8 cellular contexts compared by ENCODE assay signal in the genomic region with DNA sequence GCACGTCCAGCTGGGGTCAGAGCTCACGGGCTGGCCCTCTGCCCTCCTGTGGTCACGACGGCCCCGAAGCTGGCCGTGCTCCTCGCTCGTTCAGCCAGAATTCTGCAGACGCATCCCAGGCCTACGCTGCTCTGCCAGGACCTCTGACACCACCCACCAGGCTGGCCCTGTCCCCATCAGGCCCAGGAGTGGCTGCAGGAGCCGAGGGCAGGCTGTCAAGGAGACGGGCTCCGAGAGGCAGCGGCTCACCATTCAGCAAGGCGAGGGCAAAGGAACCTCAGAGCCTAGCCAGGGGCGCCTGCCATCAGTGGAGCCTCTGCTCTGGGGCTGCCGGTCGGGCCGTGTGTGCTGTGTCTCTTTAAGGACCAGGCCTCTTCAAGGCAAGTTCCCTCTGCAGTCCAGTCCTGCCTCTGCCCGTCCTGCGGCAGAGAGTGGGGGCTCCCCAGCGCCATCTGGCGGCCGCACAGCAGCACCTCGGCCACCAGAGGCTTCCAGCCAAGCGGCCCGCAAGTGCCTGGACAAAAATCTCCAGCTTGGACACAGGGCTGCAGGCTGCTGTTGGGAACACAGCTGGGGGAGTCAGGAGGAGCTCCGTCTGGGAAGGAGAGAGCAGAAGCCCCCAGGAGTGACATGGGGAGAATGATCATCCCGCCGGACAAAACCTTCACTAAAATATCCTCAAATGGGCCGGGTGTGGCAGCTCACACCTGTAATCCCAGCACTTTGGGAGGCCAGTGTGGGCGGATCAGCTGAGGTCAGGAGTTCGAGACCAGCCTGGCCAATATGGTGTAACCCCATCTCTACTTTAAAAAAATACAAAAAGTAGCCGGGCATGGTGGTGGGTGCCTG. TPM values are rescaled to one million over a fixed set of nuclear protein-coding genes. Genes with fewer than 3 reads are reported as not detected.
A peak's percentile ranks its signal among the peaks of the same experiment; 100 is the strongest.
DNase-seq lines count a peak whose midpoint lies in the region; ATAC-seq and TF ChIP-seq lines count a peak whose summit lies in the region.

No MANE protein-coding gene starts in this region.

- ATAC-seq in HG03342 (IDR thresholded peaks at IDR 0.05; ENCODE audit: unreplicated experiment) (no peak), GM21619 (IDR thresholded peaks at IDR 0.05; ENCODE audit: unreplicated experiment) (no peak)

- H3K4me3 ChIP-seq in NB4 (ENCODE audit: low read depth, low read length) (no peak overlapping the region), brain microvascular endothelial cell (ENCODE audit: low read depth, low read length) (peak overlapping the region; percentile 15), skeletal muscle satellite cell (ENCODE audit: low read length) (no peak overlapping the region)

- no peak for TF ChIP-seq POLR2A in NB4 (IDR thresholded peaks at IDR 0.05; ENCODE audit: extremely low read depth, insufficient read length)

- in situ Hi-C loops in brain microvascular endothelial cell (cut with HindIII; ENCODE audit: low pct_ligation_motif_present, low sequenced_read_pairs): no loop called here

- H3K36me3 ChIP-seq in brain microvascular endothelial cell (replicated peaks): no peaks in the 10 kb centered on the region
- no peaks in the 10 kb centered on the region for H3K36me3 ChIP-seq in skeletal muscle satellite cell (ENCODE audit: insufficient read depth, low read length)

- H3K9me3 ChIP-seq in skeletal muscle satellite cell (replicated peaks; ENCODE audit: low read length): no peaks in the 10 kb centered on the region

- TF ChIP-seq CTCF in GM10266 (IDR thresholded peaks at IDR 0.05; ENCODE audit: control insufficient read depth, insufficient read depth, low read depth, missing control alignments): peak; percentile 98
- TF ChIP-seq CTCF in NB4 (IDR thresholded peaks at IDR 0.05; ENCODE audit: low read depth, low read length): peak; percentile 79
- peak; percentile 99 for TF ChIP-seq CTCF in brain microvascular endothelial cell (IDR thresholded peaks at IDR 0.05; ENCODE audit: low read depth, low read length, missing control alignments)

- H3K4me2 ChIP-seq in skeletal muscle satellite cell (ENCODE audit: low read length): peak overlapping the region; percentile 73

- H3K27me3 ChIP-seq in brain microvascular endothelial cell (replicated peaks): no peaks in the 10 kb centered on the region
- H3K27me3 ChIP-seq in skeletal muscle satellite cell (ENCODE audit: control insufficient read depth, insufficient read depth, low read length): peaks cover 43% of the 10 kb centered on the region

- peak overlapping the region; percentile 8 for H3K9ac ChIP-seq in skeletal muscle satellite cell (ENCODE audit: low read depth, low read length)

- H3K27ac ChIP-seq in brain microvascular endothelial cell: no peak overlapping the region

- DNase-seq in GM10266 (ENCODE audit: extremely low spot score) (peak; percentile 79), NB4 (ENCODE audit: low read depth) (peak; percentile 81), UCSD-AML1 (lab: John Stamatoyannopoulos, UW; ENCODE audit: unreplicated experiment) (peak; percentile 83), brain microvascular endothelial cell (peak; percentile 76), iPS DF 4.7 (ENCODE audit: extremely low read depth, low spot score) (peak; percentile 68)

- peaks cover 19% of the 10 kb centered on the region for H3K4me1 ChIP-seq in skeletal muscle satellite cell (ENCODE audit: control insufficient read depth, insufficient read depth, low read length)

RNA-seq across cellular contexts. Expression of a gene that starts 7.4 kb away (rescaled TPM):
- 45.9 and 69.0 TPM in 2 replicates for total RNA-seq in skeletal muscle satellite cell (2012; rRNA removed)
